1 cellular context compared by ENCODE assay signal in genomic region chr7:133984023-133984422, GRCh38.
TF ChIP-seq lines count a peak whose summit lies in the region.

No MANE protein-coding gene starts in this region.

TF ChIP-seq in SK-N-SH, 30 proteins besides CTCF, POLR2A, EP300 and RAD21 (continued from another document):
- TF ChIP-seq TEAD4 (IDR thresholded peaks at IDR 0.05; ENCODE audit: borderline replicate concordance, insufficient read depth) (no peak), YY1 (IDR thresholded peaks at IDR 0.05; ENCODE audit: low read depth) (no peak), RFX5 (IDR thresholded peaks at IDR 0.05; ENCODE audit: low read length) (no peak; the same call in 1 of the 2 replicates), NRF1 (IDR thresholded peaks at IDR 0.05; ENCODE audit: low read depth, low read length) (no peak), FOXJ3 (CRISPR knock-in tag; IDR thresholded peaks at IDR 0.05) (peak; percentile 86), NFIC (IDR thresholded peaks at IDR 0.05; ENCODE audit: borderline replicate concordance) (no peak), MXI1 (IDR thresholded peaks at IDR 0.05; ENCODE audit: low read depth, low read length) (no peak), ELF1 (IDR thresholded peaks at IDR 0.05) (no peak), MEF2A (IDR thresholded peaks at IDR 0.05; ENCODE audit: borderline replicate concordance, low read depth) (no peak), FOXM1 (IDR thresholded peaks at IDR 0.05; ENCODE audit: low read depth) (no peak), CHD2 (IDR thresholded peaks at IDR 0.05; ENCODE audit: low read length, partially characterized antibody) (peak; percentile 44), JUND (IDR thresholded peaks at IDR 0.05) (no peak), TAF1 (IDR thresholded peaks at IDR 0.05; ENCODE audit: borderline replicate concordance, low read depth, low read length) (no peak), GABPA (IDR thresholded peaks at IDR 0.05; ENCODE audit: low read depth) (no peak), REST (IDR thresholded peaks at IDR 0.05; ENCODE audit: low read depth, low read length) (no peak)
- TF ChIP-seq, protein P1, sequence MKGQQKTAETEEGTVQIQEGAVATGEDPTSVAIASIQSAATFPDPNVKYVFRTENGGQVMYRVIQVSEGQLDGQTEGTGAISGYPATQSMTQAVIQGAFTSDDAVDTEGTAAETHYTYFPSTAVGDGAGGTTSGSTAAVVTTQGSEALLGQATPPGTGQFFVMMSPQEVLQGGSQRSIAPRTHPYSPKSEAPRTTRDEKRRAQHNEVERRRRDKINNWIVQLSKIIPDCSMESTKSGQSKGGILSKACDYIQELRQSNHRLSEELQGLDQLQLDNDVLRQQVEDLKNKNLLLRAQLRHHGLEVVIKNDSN (IDR thresholded peaks at IDR 0.05; ENCODE audit: borderline replicate concordance, low read depth), result no peak
